Comparison of ENCODE assay signal across 8 cellular contexts in the genomic region with DNA sequence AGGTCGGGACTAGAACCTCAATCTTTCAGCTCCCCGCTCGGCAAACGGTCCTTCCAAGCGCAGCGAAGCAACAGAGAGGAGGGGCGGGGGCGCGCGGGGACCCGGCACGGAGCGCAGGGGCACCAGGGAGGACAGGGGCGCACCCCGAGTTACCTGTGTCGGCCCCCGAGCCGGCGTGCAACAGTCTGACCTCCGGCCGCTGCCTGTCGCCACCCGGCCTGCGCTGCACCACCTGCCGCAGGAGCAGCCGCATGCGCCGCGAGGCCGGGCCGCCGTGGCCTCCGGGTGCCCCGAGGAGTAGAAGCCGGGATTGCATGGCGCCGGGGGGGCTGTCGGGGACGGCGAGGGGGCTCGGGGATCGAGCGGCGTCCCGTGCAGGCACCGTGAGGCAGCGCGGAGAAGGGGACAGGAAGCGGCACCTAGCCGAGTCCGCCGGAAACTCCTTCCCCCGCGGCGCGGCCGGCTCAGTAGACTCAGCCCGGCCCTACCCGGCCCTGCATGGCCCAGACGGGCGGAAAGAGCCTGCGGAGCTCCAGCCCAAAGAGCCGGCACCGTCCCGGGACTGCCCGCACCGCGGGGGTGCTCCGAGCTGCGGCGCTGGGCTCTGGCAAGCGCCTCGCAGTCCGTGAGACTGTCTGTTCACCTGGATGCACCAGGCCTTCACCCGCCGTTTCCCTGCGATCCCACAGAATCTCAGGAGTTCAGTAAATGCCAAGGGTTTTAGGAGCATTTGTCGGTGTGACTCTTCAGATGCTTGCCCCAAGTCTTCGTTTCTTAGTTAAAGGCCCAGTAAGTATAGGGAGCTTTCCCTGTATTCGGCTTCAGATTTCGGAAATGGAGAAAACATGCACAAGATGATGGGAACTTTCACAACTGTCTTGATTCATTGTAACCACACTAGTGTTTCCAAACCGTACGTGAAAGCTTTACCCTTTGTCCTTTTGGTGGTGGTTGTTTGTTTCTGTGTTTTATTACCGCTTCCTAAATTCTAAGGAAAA. TPM values are rescaled to one million over a fixed set of nuclear protein-coding genes. Genes with fewer than 3 reads are reported as not detected.
A peak's percentile ranks its signal among the peaks of the same experiment; 100 is the strongest.
DNase-seq lines count a peak whose midpoint lies in the region; ATAC-seq and TF ChIP-seq lines count a peak whose summit lies in the region.

A gene (minus strand): TSS at position 410 of the 998 bp plus-strand sequence. CDS start 94 bp downstream, at position 316.

- peak within 1 kb of the TSS; percentile 69 for H3K27ac ChIP-seq in HL-60 (replicated peaks)

- H3K27me3 ChIP-seq in HL-60 (ENCODE audit: insufficient read depth, poor library complexity, severe bottlenecking) = no peaks in the 10 kb centered on the region

- DNase-seq in COLO668 (lab: John Stamatoyannopoulos, UW; ENCODE audit: unreplicated experiment) (peak; percentile 95), HL-60 (ENCODE audit: low read depth in 1 of 2, low spot score in 1 of 2) (peak; percentile 43 to 84), OCI-M1 (lab: John Stamatoyannopoulos, UW) (peak; percentile 86), activated T-cell treated with anti-CD3 and anti-CD28 coated beads for 4 hours (peak; percentile 74), erythroblast (lab: John Stamatoyannopoulos, UW) (peak; percentile 88 to 89), mucosa of gallbladder (ENCODE audit: low spot score) (peak; percentile 79)
- DNase-seq in stimulated activated CD8-positive, alpha-beta memory T cell treated with anti-CD3 and anti-CD28 coated beads, Interleukin-4, amount 100 ng/mL, for 4 hours (ENCODE audit: low read depth in 2 of 2, low spot score in 1 of 2) = peak; percentile 61 to 68

- peak; percentile 48 for TF ChIP-seq POLR2A in erythroblast (IDR thresholded peaks at IDR 0.05; ENCODE audit: low read length)

- peak; percentile 92 for ATAC-seq in GM19455 (IDR thresholded peaks at IDR 0.05; ENCODE audit: unreplicated experiment)

- peak within 1 kb of the TSS; percentile 82 for H3K4me3 ChIP-seq in HL-60 (replicated peaks; ENCODE audit: insufficient read depth, low read length)

- TF ChIP-seq CTCF in HL-60 (IDR thresholded peaks at IDR 0.05; ENCODE audit: insufficient read depth, low read length) = no peak

RNA-seq across cellular contexts. Expression of the gene that starts here (rescaled TPM):
- 37.1 TPM for total RNA-seq in mucosa of gallbladder

Comparison
In these comparisons a context has a peak if more than half of its experiments do, and no peak if none do; other contexts are left out.
1. Peak in every context shown above with its lines: DNase-seq, ATAC-seq, H3K4me3 ChIP-seq and H3K27ac ChIP-seq.